Comparison of ENCODE assay signal across 8 cellular contexts in the genomic region with DNA sequence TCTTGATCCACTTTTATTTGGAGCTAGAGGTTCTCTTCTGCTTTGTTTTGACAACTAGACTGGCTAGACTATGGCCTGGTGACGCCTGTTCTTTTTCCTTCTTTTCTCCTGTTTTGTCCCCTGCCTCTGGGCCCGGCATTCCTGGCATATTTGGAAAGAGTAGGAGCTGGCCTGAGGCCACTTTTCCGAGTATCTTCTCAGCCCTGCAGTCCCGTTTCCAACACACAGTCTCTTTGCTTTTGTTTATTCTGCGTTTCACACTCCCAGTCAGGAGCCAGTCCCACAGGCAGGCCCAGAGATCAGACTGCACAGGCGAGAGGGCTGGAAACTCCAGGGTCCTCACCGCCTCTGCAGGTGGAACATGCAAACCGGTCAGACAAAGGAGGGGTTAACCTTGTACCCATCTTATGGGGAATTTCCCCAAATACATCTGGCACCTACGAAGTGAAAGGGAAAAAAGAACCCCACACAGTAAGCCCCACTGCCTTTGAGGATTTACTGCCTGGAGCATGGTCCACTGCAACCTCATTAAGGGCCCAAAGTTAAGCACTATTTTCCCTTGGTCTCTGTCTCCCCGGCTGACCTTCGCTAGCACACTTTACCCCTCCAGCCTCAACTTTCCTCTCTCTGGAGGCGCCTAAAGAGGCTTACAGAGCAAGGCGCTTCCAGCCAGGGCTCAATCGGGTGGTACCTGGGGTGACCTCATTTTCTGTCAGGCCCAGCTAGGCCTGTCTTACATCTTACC.
DNase-seq lines count a peak whose midpoint lies in the region; TF ChIP-seq lines count a peak whose summit lies in the region.

No MANE protein-coding gene starts in this region.

- peak overlapping the region; percentile 64 for H2AFZ ChIP-seq in SU-DHL-6 (ENCODE audit: low read depth, low read length, severe bottlenecking)

- POLR2A ChIA-PET in HEK293 (lab: Yijun Ruan, JAX) = interaction anchor here (0.7 to 1.7 kb wide), 5 partner anchors 10 to 263 kb away, joined by 3 to 5 read pairs (median 4); no protein-coding TSS in a partner anchor

- no peaks in the 10 kb centered on the region for H3K9me2 ChIP-seq in SU-DHL-6 (replicated peaks; ENCODE audit: insufficient read depth, low read length)

- intact Hi-C loops in esophagus squamous epithelium (cut with DNase I) = no loop called here

- peaks cover 3% of the 10 kb centered on the region; the same call in 1 of the 2 replicates for H3K4me1 ChIP-seq in HEK293 (ENCODE audit: control insufficient read depth, insufficient read depth, low read length)
- peaks cover 17 to 48% (median 40%) of the 10 kb centered on the region in 3 donors for H3K4me1 ChIP-seq in esophagus squamous epithelium

- H3K9me3 ChIP-seq in HEK293 (ENCODE audit: control insufficient read depth, insufficient read depth, low read depth, low read length) (no peaks in the 10 kb centered on the region), SU-DHL-6 (ENCODE audit: insufficient read depth, low read length) (no peaks in the 10 kb centered on the region), esophagus squamous epithelium (no peaks in the 10 kb centered on the region)

- CTCF ChIA-PET in HEK293 (lab: Yijun Ruan, JAX) = interaction anchor here (1.0 to 1.5 kb wide), 4 partner anchors 7 to 488 kb away, joined by 3 to 7 read pairs (median 3); no protein-coding TSS in a partner anchor

- H3K36me3 Mint-ChIP-seq in nephron (ENCODE audit: low read depth) = no peaks in the 10 kb centered on the region

- H4K20me1 ChIP-seq in SU-DHL-6 (ENCODE audit: low read depth, low read length) = no peaks in the 10 kb centered on the region

- no peak overlapping the region for H3K4me3 ChIP-seq in HEK293 (ENCODE audit: low read depth, low read length)
- no peak overlapping the region for H3K4me3 ChIP-seq in SU-DHL-6 (ENCODE audit: insufficient read depth, low read length, poor library complexity, severe bottlenecking)
- no peak overlapping the region for H3K4me3 ChIP-seq in esophagus squamous epithelium

- peak overlapping the region; percentile 36 for H3K4me2 ChIP-seq in SU-DHL-6 (ENCODE audit: low read depth, low read length, poor library complexity, severe bottlenecking)

- DNase-seq in GM13977 (ENCODE audit: low spot score) (peak; percentile 39), esophagus squamous epithelium (lab: John Stamatoyannopoulos, UW) (no peak), NCI-H748 treated with DMSO at 0.1 percent for 48 hours (lab: John Stamatoyannopoulos, UW) (no peak), cortex of kidney (lab: John Stamatoyannopoulos, UW) (no peak)
- DNase-seq in stimulated activated naive CD4-positive, alpha-beta T cell treated with Interleukin-2 at 50 U/mL for 16 hours (lab: John Stamatoyannopoulos, UW) = no peak

- no peaks in the 10 kb centered on the region for H3K27me3 Mint-ChIP-seq in nephron (ENCODE audit: low read depth)

- H3K9ac ChIP-seq in SU-DHL-6 (ENCODE audit: low read length) = peak overlapping the region; percentile 26

- peak overlapping the region; percentile 4 to 41 (median 23) for H3K4me3 Mint-ChIP-seq in nephron

- H3K36me3 ChIP-seq in HEK293 (ENCODE audit: control insufficient read depth in 2 of 2, insufficient read depth in 1 of 2, low read length in 2 of 2) (no peaks in the 10 kb centered on the region), SU-DHL-6 (ENCODE audit: low read length) (no peaks in the 10 kb centered on the region), esophagus squamous epithelium (no peaks in the 10 kb centered on the region)

- H3K9me3 Mint-ChIP-seq in nephron = no peaks in the 10 kb centered on the region

- peak overlapping the region; percentile 97 to 98 (median 97) for H3K27ac Mint-ChIP-seq in nephron

- no peaks in the 10 kb centered on the region for H3K27me3 ChIP-seq in SU-DHL-6 (ENCODE audit: low read length)
- no peaks in the 10 kb centered on the region for H3K27me3 ChIP-seq in esophagus squamous epithelium

- TF ChIP-seq POLR2A in esophagus squamous epithelium (IDR thresholded peaks at IDR 0.05) = no peak

- H3F3A ChIP-seq in SU-DHL-6 (ENCODE audit: insufficient read depth) = peaks cover 6% of the 10 kb centered on the region; the same call in 1 of the 2 replicates

- 0 out of 2 replicates have a peak overlapping the region, but pooled peaks have one; percentile 0 for H3K27ac ChIP-seq in HEK293 (ENCODE audit: extremely low read depth, low read depth, low read length)
- H3K27ac ChIP-seq in SU-DHL-6 (ENCODE audit: low read depth, low read length) = peak overlapping the region; percentile 41; the same call in 1 of the 2 replicates
- peak overlapping the region; percentile 76 to 93 (median 89) for H3K27ac ChIP-seq in esophagus squamous epithelium

- in situ Hi-C loops in GM13977 (cut with MboI; ENCODE audit: low pct_unique_long_range_greater_than_20kb, low sequenced_read_pairs, unreplicated experiment) = no loop called here

- WGBS in esophagus squamous epithelium, 2 donors = 12 to 41% methylated on average over 10 to 13 of the region's 14 CpGs

- H3K79me2 ChIP-seq in SU-DHL-6 (ENCODE audit: insufficient read depth, low read length) = no peaks in the 10 kb centered on the region

- TF ChIP-seq CTCF in GM13977 (IDR thresholded peaks at IDR 0.05; ENCODE audit: extremely low read depth, insufficient read depth, missing control alignments) (no peak), HEK293 (tag by site-specific recombination; IDR thresholded peaks at IDR 0.05) (no peak), SU-DHL-6 (IDR thresholded peaks at IDR 0.05; ENCODE audit: insufficient read depth, low read length, poor library complexity, severe bottlenecking) (no peak), esophagus squamous epithelium (IDR thresholded peaks at IDR 0.05) (no peak), nephron (IDR thresholded peaks at IDR 0.05; ENCODE audit: unreplicated experiment in 3 of 3) (no peak)

- peaks cover 61% of the 10 kb centered on the region for H3K4me1 Mint-ChIP-seq in nephron

TF ChIP-seq in HEK293, 187 proteins besides CTCF, POLR2A, EP300 and RAD21:
- TF ChIP-seq ZNF280C (tag by site-specific recombination; IDR thresholded peaks at IDR 0.05) (no peak), TCF7L2 (IDR thresholded peaks at IDR 0.05; ENCODE audit: borderline replicate concordance, low read depth, low read length) (no peak), MZF1 (tag by site-specific recombination; IDR thresholded peaks at IDR 0.05; ENCODE audit: borderline replicate concordance) (peak; percentile 27; the same call in 1 of the 2 replicates), ZNF133 (tag by site-specific recombination; IDR thresholded peaks at IDR 0.05) (no peak), PRDM1 (tag by site-specific recombination; IDR thresholded peaks at IDR 0.05) (no peak), YY2 (tag by site-specific recombination; IDR thresholded peaks at IDR 0.05) (no peak), ZNF121 (tag by site-specific recombination; IDR thresholded peaks at IDR 0.05) (no peak), ZNF501 (tag by site-specific recombination; IDR thresholded peaks at IDR 0.05) (no peak), ZNF335 (tag by site-specific recombination; conservative IDR thresholded peaks at IDR 0.05) (peak; percentile 29; the same call in 1 of the 2 replicates), BCL11A (tag by site-specific recombination; IDR thresholded peaks at IDR 0.05; ENCODE audit: low read depth) (no peak), ZIC2 (tag by site-specific recombination; IDR thresholded peaks at IDR 0.05) (0 out of 2 replicates have a peak, but pooled peaks have one; percentile 11), ZNF473 (tag by site-specific recombination; IDR thresholded peaks at IDR 0.05) (no peak)
- TF ChIP-seq, protein P1, sequence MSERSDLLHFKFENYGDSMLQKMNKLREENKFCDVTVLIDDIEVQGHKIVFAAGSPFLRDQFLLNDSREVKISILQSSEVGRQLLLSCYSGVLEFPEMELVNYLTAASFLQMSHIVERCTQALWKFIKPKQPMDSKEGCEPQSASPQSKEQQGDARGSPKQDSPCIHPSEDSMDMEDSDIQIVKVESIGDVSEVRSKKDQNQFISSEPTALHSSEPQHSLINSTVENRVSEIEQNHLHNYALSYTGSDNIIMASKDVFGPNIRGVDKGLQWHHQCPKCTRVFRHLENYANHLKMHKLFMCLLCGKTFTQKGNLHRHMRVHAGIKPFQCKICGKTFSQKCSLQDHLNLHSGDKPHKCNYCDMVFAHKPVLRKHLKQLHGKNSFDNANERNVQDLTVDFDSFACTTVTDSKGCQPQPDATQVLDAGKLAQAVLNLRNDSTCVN (tag by site-specific recombination; optimal IDR thresholded peaks at IDR 0.05) = peak; percentile 3
- TF ChIP-seq, protein P2, sequence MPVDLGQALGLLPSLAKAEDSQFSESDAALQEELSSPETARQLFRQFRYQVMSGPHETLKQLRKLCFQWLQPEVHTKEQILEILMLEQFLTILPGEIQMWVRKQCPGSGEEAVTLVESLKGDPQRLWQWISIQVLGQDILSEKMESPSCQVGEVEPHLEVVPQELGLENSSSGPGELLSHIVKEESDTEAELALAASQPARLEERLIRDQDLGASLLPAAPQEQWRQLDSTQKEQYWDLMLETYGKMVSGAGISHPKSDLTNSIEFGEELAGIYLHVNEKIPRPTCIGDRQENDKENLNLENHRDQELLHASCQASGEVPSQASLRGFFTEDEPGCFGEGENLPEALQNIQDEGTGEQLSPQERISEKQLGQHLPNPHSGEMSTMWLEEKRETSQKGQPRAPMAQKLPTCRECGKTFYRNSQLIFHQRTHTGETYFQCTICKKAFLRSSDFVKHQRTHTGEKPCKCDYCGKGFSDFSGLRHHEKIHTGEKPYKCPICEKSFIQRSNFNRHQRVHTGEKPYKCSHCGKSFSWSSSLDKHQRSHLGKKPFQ (tag by site-specific recombination; IDR thresholded peaks at IDR 0.05) = no peak

Comparison
In these comparisons a context has a peak if more than half of its experiments do, and no peak if none do; other contexts are left out.
1. H3K27ac ChIP-seq: peak in every context shown above with its lines; median percentile 89 in esophagus squamous epithelium; 41 in SU-DHL-6; 0 in HEK293.